18 cellular contexts compared by ENCODE assay signal in genomic region chr10:127300868-127301321, GRCh38.
A peak's percentile ranks its signal among the peaks of the same experiment; 100 is the strongest.
DNase-seq lines count a peak whose midpoint lies in the region; ATAC-seq and TF ChIP-seq lines count a peak whose summit lies in the region.
"Had no signal": no experiment of that assay in that cellular context is flagged by ENCODE, and none has a peak within 500 bp of the region (broad histone marks: within the 10 kb centered on the region; RNA-seq: fewer than 3 reads in every experiment).

No MANE protein-coding gene starts in this region.

- H3K27ac Mint-ChIP-seq in activated naive CD4-positive, alpha-beta T cell treated with anti-CD3 and anti-CD28 coated beads, Interleukin-2, amount 50 U/mL, for 24 hours, result peak overlapping the region; percentile 52
- H3K27ac Mint-ChIP-seq: HFFc6 had no signal

- H3K4me3 Mint-ChIP-seq in activated naive CD4-positive, alpha-beta T cell treated with anti-CD3 and anti-CD28 coated beads, Interleukin-2, amount 50 U/mL, for 24 hours, result no peak overlapping the region
- H3K4me3 Mint-ChIP-seq: HFFc6 had no signal

- no peak for DNase-seq in activated naive CD4-positive, alpha-beta T cell (lab: John Stamatoyannopoulos, UW)
- DNase-seq in mucosa of gallbladder (ENCODE audit: low spot score) (peak; percentile 57), prostate gland (ENCODE audit: low spot score) (no peak), DMS 273 treated with DMSO at 0.1 percent for 48 hours (lab: John Stamatoyannopoulos, UW) (no peak)
- DNase-seq: activated CD4-positive, alpha-beta T cell treated with anti-CD3 and anti-CD28 coated beads for 4 hours; activated naive CD4-positive, alpha-beta T cell treated with anti-CD3 and anti-CD28 coated beads, Interleukin-2, amount 50 U/mL, for 16 hours; DND-41; erythroblast; HFFc6; NCI-H146; NCI-H524 treated with DMSO at 0.1 percent for 48 hours; stimulated activated CD4-positive, alpha-beta T cell treated with anti-CD3 and anti-CD28 coated beads, Interleukin-1b, Interleukin-23, amount 100 ng/mL, for 48 hours had no signal

- H3K4me1 ChIP-seq in endocrine pancreas (ENCODE audit: control insufficient read depth, insufficient read depth, low read length), result no peaks in the 10 kb centered on the region
- H3K4me1 ChIP-seq in prostate gland (replicated peaks), result no peaks in the 10 kb centered on the region
- H3K4me1 ChIP-seq: gastroesophageal sphincter had no signal

- H3K4me3 ChIP-seq in endocrine pancreas (ENCODE audit: control insufficient read depth, insufficient read depth, low read length) (peak overlapping the region; percentile 40), prostate gland (no peak overlapping the region)
- H3K4me3 ChIP-seq: gastroesophageal sphincter had no signal

- H3K27me3 Mint-ChIP-seq in activated naive CD4-positive, alpha-beta T cell treated with anti-CD3 and anti-CD28 coated beads, Interleukin-2, amount 50 U/mL, for 24 hours, result peaks cover 1% of the 10 kb centered on the region

- H3K36me3 ChIP-seq in endocrine pancreas (ENCODE audit: control insufficient read depth, insufficient read depth, low read length) (no peaks in the 10 kb centered on the region), prostate gland (no peaks in the 10 kb centered on the region)
- H3K36me3 ChIP-seq: gastroesophageal sphincter had no signal

- no peaks in the 10 kb centered on the region for H3K27me3 ChIP-seq in endocrine pancreas (ENCODE audit: control insufficient read depth, insufficient read depth, low read length)
- no peaks in the 10 kb centered on the region for H3K27me3 ChIP-seq in prostate gland (replicated peaks; ENCODE audit: insufficient read depth)
- H3K27me3 ChIP-seq: gastroesophageal sphincter had no signal

- no peak overlapping the region for H3K27ac ChIP-seq in prostate gland
- H3K27ac ChIP-seq: gastroesophageal sphincter had no signal

- no peaks in the 10 kb centered on the region for H3K9me3 Mint-ChIP-seq in activated naive CD4-positive, alpha-beta T cell treated with anti-CD3 and anti-CD28 coated beads, Interleukin-2, amount 50 U/mL, for 24 hours
- H3K9me3 Mint-ChIP-seq: HFFc6 had no signal

- no peak for TF ChIP-seq POLR2A in prostate gland (IDR thresholded peaks at IDR 0.05)

- intact Hi-C loops in prostate gland (cut with DNase I), result no loop called here

- WGBS in prostate gland, result 70% methylated on average over 11 of the region's 11 CpGs

- H3K36me3 Mint-ChIP-seq in activated naive CD4-positive, alpha-beta T cell treated with anti-CD3 and anti-CD28 coated beads, Interleukin-2, amount 50 U/mL, for 24 hours, result no peaks in the 10 kb centered on the region

- H3K4me1 Mint-ChIP-seq in activated naive CD4-positive, alpha-beta T cell treated with anti-CD3 and anti-CD28 coated beads, Interleukin-2, amount 50 U/mL, for 24 hours, result peaks cover 2% of the 10 kb centered on the region

- peak overlapping the region; percentile 45 for H3K9ac ChIP-seq in endocrine pancreas (ENCODE audit: control insufficient read depth, insufficient read depth, low read length)

- TF ChIP-seq CTCF in prostate gland (IDR thresholded peaks at IDR 0.05), result no peak

- H3K9me3 ChIP-seq in endocrine pancreas (ENCODE audit: control insufficient read depth, low read length) (no peaks in the 10 kb centered on the region), prostate gland (no peaks in the 10 kb centered on the region)
- H3K9me3 ChIP-seq: gastroesophageal sphincter had no signal

- ATAC-seq in HG03095 (IDR thresholded peaks at IDR 0.05; ENCODE audit: unreplicated experiment), result no peak
- no peak for ATAC-seq in HG03442 (IDR thresholded peaks at IDR 0.05; ENCODE audit: unreplicated experiment)
- ATAC-seq: gastroesophageal sphincter, sciatic nerve had no signal
